In genomic region chr14:53310412-53310811, GRCh38 we compare ENCODE assay signal across 13 cellular contexts.
DNase-seq lines count a peak whose midpoint lies in the region; ATAC-seq and TF ChIP-seq lines count a peak whose summit lies in the region.
"Had no signal": no experiment of that assay in that cellular context is flagged by ENCODE, and none has a peak within 500 bp of the region (broad histone marks: within the 10 kb centered on the region; RNA-seq: fewer than 3 reads in every experiment).

No MANE protein-coding gene starts in this region.

- peak; percentile 23 for DNase-seq in NOMO-1 treated with DMSO at 0.1 percent for 48 hours (lab: John Stamatoyannopoulos, UW; ENCODE audit: unreplicated experiment)
- DNase-seq in NOMO-1 treated with dmso at 0.1 percent for 144 hours (lab: John Stamatoyannopoulos, UW; ENCODE audit: unreplicated experiment), result no peak
- no peak for DNase-seq in SW 1271 (lab: John Stamatoyannopoulos, UW)
- DNase-seq in NCI-H146 treated with DMSO at 0.1 percent for 48 hours (lab: John Stamatoyannopoulos, UW; ENCODE audit: unreplicated experiment), result no peak
- DNase-seq in GM20000 (ENCODE audit: low spot score), result no peak
- DNase-seq: activated CD8-positive, alpha-beta memory T cell treated with anti-CD3 and anti-CD28 coated beads, Interleukin-2, amount 10 ng/mL, durations not matched to agents 7 days and 5 days; adrenal gland; Caco-2; NCI-H510A; tibial artery had no signal

- TF ChIP-seq CTCF in GM20000 (IDR thresholded peaks at IDR 0.05; ENCODE audit: extremely low read depth, missing control alignments), result no peak

- ATAC-seq in HG02678 (IDR thresholded peaks at IDR 0.05; ENCODE audit: unreplicated experiment) (peak; percentile 90), HG03442 (IDR thresholded peaks at IDR 0.05; ENCODE audit: unreplicated experiment) (peak; percentile 92), HG02763 (IDR thresholded peaks at IDR 0.05; ENCODE audit: unreplicated experiment) (no peak)
- ATAC-seq: activated CD8-positive, alpha-beta memory T cell treated with anti-CD3 and anti-CD28 coated beads, Interleukin-2, amount 10 ng/mL, durations not matched to agents 7 days and 5 days had no signal
